10 cellular contexts compared by ENCODE assay signal in genomic region chr16:31010943-31011342, GRCh38. TPM values are rescaled to one million over a fixed set of nuclear protein-coding genes. Genes with fewer than 3 reads are reported as not detected.
DNase-seq lines count a peak whose midpoint lies in the region; TF ChIP-seq lines count a peak whose summit lies in the region.
"Had no signal": no experiment of that assay in that cellular context is flagged by ENCODE, and none has a peak within 500 bp of the region (broad histone marks: within the 10 kb centered on the region; RNA-seq: fewer than 3 reads in every experiment).

No MANE protein-coding gene starts in this region.

- H3K9me3 ChIP-seq in HAP-1 (no peaks in the 10 kb centered on the region), mammary epithelial cell (replicated peaks; ENCODE audit: insufficient read depth, low read length) (no peaks in the 10 kb centered on the region), mesodermal cell (ENCODE audit: control insufficient read depth, low read length) (no peaks in the 10 kb centered on the region), spleen (no peaks in the 10 kb centered on the region)
- H3K9me3 ChIP-seq: heart right ventricle had no signal

- H3K79me2 ChIP-seq in mammary epithelial cell (ENCODE audit: insufficient read depth, low read length) = no peaks in the 10 kb centered on the region

- H3K4me1 ChIP-seq in HAP-1 (no peaks in the 10 kb centered on the region), mammary epithelial cell (ENCODE audit: insufficient read depth, low read length) (no peaks in the 10 kb centered on the region), mesodermal cell (ENCODE audit: control insufficient read depth, insufficient read depth, low read length, poor library complexity, severe bottlenecking) (peaks cover 16% of the 10 kb centered on the region), spleen (peaks cover 0 to 13% (median 6%) of the 10 kb centered on the region in 6 donors)

- intact Hi-C loops in mammary epithelial cell (cut with micrococcal nuclease) = no loop called here
- intact Hi-C loops in spleen (cut with DNase I; ENCODE audit: low total_unique reads) = no loop called here

- no peak overlapping the region for H3K9ac ChIP-seq in mammary epithelial cell (ENCODE audit: insufficient read depth, low read length)

- H2AFZ ChIP-seq in mammary epithelial cell (ENCODE audit: low read depth, low read length) = peak overlapping the region; percentile 40

- dilution Hi-C loops in mammary epithelial cell (cut with HindIII; ENCODE audit: low sequenced_read_pairs) = no loop called here

- H3K36me3 ChIP-seq in HAP-1 (replicated peaks) (no peaks in the 10 kb centered on the region), mammary epithelial cell (ENCODE audit: insufficient read depth, low read length) (no peaks in the 10 kb centered on the region), mesodermal cell (ENCODE audit: control insufficient read depth, insufficient read depth, low read length) (no peaks in the 10 kb centered on the region), spleen (no peaks in the 10 kb centered on the region)
- H3K36me3 ChIP-seq: heart right ventricle had no signal

- 5% methylated on average over 7 of the region's 14 CpGs for WGBS in mammary epithelial cell (ENCODE audit: low coverage, missing lambda C conversion rate)
- 47 to 60% methylated on average over 13 to 14 of the region's 14 CpGs for WGBS in mesodermal cell (ENCODE audit: insufficient coverage in 2 of 2), 2 experiments
- WGBS in spleen, 5 donors = 24 to 34% (median 28%) methylated on average over 13 to 14 of the region's 14 CpGs

- H3K4me3 ChIP-seq in AG09309 (ENCODE audit: control insufficient read depth, low read depth, low read length) (peak overlapping the region; percentile 50), HAP-1 (peak overlapping the region; percentile 22), mammary epithelial cell (replicated peaks in 1 of 3; ENCODE audit: insufficient read depth in 1 of 3, low read depth in 2 of 3, low read length in 3 of 3) (no peak overlapping the region), mesodermal cell (ENCODE audit: extremely low read depth, insufficient read depth, low read length, poor library complexity, severe bottlenecking) (peak overlapping the region; percentile 34), spleen (peak overlapping the region in 4 of 8 donors; percentile 13 to 63 (median 25))

- in situ Hi-C loops in HAP-1 (cut with MboI; ENCODE audit: low sequenced_read_pairs) (no loop called here), mammary epithelial cell (cut with MboI; ENCODE audit: low sequenced_read_pairs in 2 of 2) (no loop called here)

- CTCF ChIA-PET in mammary epithelial cell (lab: Charles Lee; ENCODE audit: low non-redundant PET) = no interaction called here

- DNase-seq in AG09309 (ENCODE audit: low read depth) (no peak), HAP-1 (ENCODE audit: low spot score in 2 of 2) (no peak), mammary epithelial cell (no peak), SHP77 treated with DMSO at 0.1 percent for 48 hours (lab: John Stamatoyannopoulos, UW) (no peak), spleen (no peak), NCI-H1092 (lab: John Stamatoyannopoulos, UW) (no peak), mucosa of gallbladder (ENCODE audit: low spot score) (no peak)
- DNase-seq: GF-D8, heart right ventricle had no signal

- BruUV-seq in mammary epithelial cell (replicated peaks; lab: Mats Ljungman, UMichigan) = no TSS peak

- no peak overlapping the region for H3K27ac ChIP-seq in mammary epithelial cell (ENCODE audit: insufficient read depth, low read depth, low read length)
- no peak overlapping the region for H3K27ac ChIP-seq in mesodermal cell (ENCODE audit: low read depth, low read length, severe bottlenecking)
- no peak overlapping the region for H3K27ac ChIP-seq in spleen
- H3K27ac ChIP-seq: heart right ventricle had no signal

- no peak for TF ChIP-seq CTCF in AG09309 (IDR thresholded peaks at IDR 0.05; ENCODE audit: control insufficient read depth, insufficient read depth, low read depth, low read length, missing control alignments)
- TF ChIP-seq CTCF in mammary epithelial cell (conservative IDR thresholded peaks at IDR 0.05 in 1 of 2, IDR thresholded peaks at IDR 0.05 in 1 of 2; ENCODE audit: extremely low read depth in 1 of 2, insufficient read depth in 1 of 2, low read depth in 1 of 2, low read length in 2 of 2) = no peak
- TF ChIP-seq CTCF in spleen (IDR thresholded peaks at IDR 0.05 in 8 of 11, conservative IDR thresholded peaks at IDR 0.05 in 3 of 11) = no peak

- H3K4me2 ChIP-seq in mammary epithelial cell (ENCODE audit: insufficient read depth, low read depth, low read length) = peak overlapping the region; percentile 18

- H4K20me1 ChIP-seq in mammary epithelial cell (ENCODE audit: insufficient read depth, low read length) = no peaks in the 10 kb centered on the region

- H3K27me3 ChIP-seq in HAP-1 (ENCODE audit: low read depth) (peaks cover 6% of the 10 kb centered on the region; the same call in 1 of the 2 replicates), mammary epithelial cell (ENCODE audit: insufficient read depth, low read length) (peaks cover 6% of the 10 kb centered on the region), spleen (replicated peaks in 1 of 7) (peaks cover 0 to 65% (median 20%) of the 10 kb centered on the region in 7 donors)

- no peak for TF ChIP-seq POLR2A in spleen (IDR thresholded peaks at IDR 0.05)

RNA-seq across cellular contexts. Expression of gene STX1B, which starts 0.5 kb away (rescaled TPM):
- total RNA-seq in mammary epithelial cell (1 to 10 TPM in 1 of 2 donors, under 1 TPM in 1; 0.33 to 1.1 TPM), spleen (1 to 10 TPM in 5 of 7 donors, under 1 TPM in 2; 0.46 to 4.2 (median 1.8) TPM), mucosa of gallbladder (0.58 TPM)
- polyA plus RNA-seq in mammary epithelial cell (0.80 TPM), spleen (1 to 10 TPM in 1 of 3 donors, under 1 TPM in 2; 0.29 to 1.2 (median 0.43) TPM)
- polyA minus RNA-seq in mammary epithelial cell = 0.16 TPM
- polyA plus RNA-seq in mesodermal cell (2013, experiment 1 of 2) = 4.6 TPM
- 4.8 TPM for polyA plus RNA-seq in mesodermal cell (2013, experiment 2 of 2)

RNA-seq across cellular contexts. Expression of gene STX4, which starts 22.4 kb away (rescaled TPM):
- 10 to 100 TPM; 13.3 to 64.3 TPM for total RNA-seq in mammary epithelial cell
- polyA plus RNA-seq in mammary epithelial cell = 46.1 TPM
- polyA minus RNA-seq in mammary epithelial cell = 73.1 TPM
- polyA plus RNA-seq in mesodermal cell (2013, experiment 1 of 2) = 42.8 TPM
- polyA plus RNA-seq in mesodermal cell (2013, experiment 2 of 2) = 30.5 TPM
- total RNA-seq in spleen = 100 to 1,000 TPM in 2 of 7 donors, 10 to 100 TPM in 5; 54.0 to 118 (median 75.7) TPM
- polyA plus RNA-seq in spleen = 100 to 1,000 TPM in 2 of 3 donors, 10 to 100 TPM in 1; 55.3 to 135 (median 131) TPM
- 84.0 TPM for total RNA-seq in mucosa of gallbladder

RNA-seq across cellular contexts. Expression of gene HSD3B7, which starts 25.9 kb away (rescaled TPM):
- total RNA-seq in mammary epithelial cell = 1 to 10 TPM; 3.8 to 3.9 TPM
- 3.3 TPM for polyA plus RNA-seq in mammary epithelial cell
- polyA minus RNA-seq in mammary epithelial cell = 1.1 TPM
- 2.4 TPM for polyA plus RNA-seq in mesodermal cell (2013, experiment 1 of 2)
- polyA plus RNA-seq in mesodermal cell (2013, experiment 2 of 2) = 1.6 TPM
- total RNA-seq in spleen = 10 to 100 TPM; 11.0 to 24.5 (median 18.6) TPM
- 10 to 100 TPM in 1 of 3 donors, 1 to 10 TPM in 2; 5.3 to 19.4 (median 6.7) TPM for polyA plus RNA-seq in spleen
- 30.6 TPM for total RNA-seq in mucosa of gallbladder

RNA-seq across cellular contexts. Expression of gene SETD1A, which starts 53.4 kb away (rescaled TPM):
- 10 to 100 TPM in 1 of 2 donors, 1 to 10 TPM in 1; 8.5 to 14.8 TPM for total RNA-seq in mammary epithelial cell
- 2.6 TPM for polyA plus RNA-seq in mammary epithelial cell
- 10.4 TPM for polyA minus RNA-seq in mammary epithelial cell
- 15.9 TPM for polyA plus RNA-seq in mesodermal cell (2013, experiment 1 of 2)
- polyA plus RNA-seq in mesodermal cell (2013, experiment 2 of 2) = 13.6 TPM
- total RNA-seq in spleen = 10 to 100 TPM; 10.1 to 24.9 (median 19.8) TPM
- polyA plus RNA-seq in spleen = 10 to 100 TPM in 1 of 3 donors, 1 to 10 TPM in 2; 4.8 to 15.0 (median 8.8) TPM
- total RNA-seq in mucosa of gallbladder = 17.6 TPM

Comparison
In these comparisons a context has a peak if more than half of its experiments do, and no peak if none do; other contexts are left out.
1. H3K4me3 ChIP-seq: peak in AG09309 (single experiment), HAP-1 (single experiment) and mesodermal cell (single experiment); none in mammary epithelial cell (0 of 3).